Comparison of ENCODE assay signal across 8 cellular contexts in the genomic region with DNA sequence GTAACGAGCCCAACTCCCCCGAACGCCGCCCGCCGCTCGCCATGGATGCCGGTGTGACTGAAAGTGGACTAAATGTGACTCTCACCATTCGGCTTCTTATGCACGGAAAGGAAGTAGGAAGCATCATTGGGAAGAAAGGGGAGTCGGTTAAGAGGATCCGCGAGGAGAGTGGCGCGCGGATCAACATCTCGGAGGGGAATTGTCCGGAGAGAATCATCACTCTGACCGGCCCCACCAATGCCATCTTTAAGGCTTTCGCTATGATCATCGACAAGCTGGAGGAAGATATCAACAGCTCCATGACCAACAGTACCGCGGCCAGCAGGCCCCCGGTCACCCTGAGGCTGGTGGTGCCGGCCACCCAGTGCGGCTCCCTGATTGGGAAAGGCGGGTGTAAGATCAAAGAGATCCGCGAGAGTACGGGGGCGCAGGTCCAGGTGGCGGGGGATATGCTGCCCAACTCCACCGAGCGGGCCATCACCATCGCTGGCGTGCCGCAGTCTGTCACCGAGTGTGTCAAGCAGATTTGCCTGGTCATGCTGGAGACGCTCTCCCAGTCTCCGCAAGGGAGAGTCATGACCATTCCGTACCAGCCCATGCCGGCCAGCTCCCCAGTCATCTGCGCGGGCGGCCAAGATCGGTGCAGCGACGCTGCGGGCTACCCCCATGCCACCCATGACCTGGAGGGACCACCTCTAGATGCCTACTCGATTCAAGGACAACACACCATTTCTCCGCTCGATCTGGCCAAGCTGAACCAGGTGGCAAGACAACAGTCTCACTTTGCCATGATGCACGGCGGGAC. TPM values are rescaled to one million over a fixed set of nuclear protein-coding genes. Genes with fewer than 3 reads are reported as not detected.
DNase-seq lines count a peak whose midpoint lies in the region; TF ChIP-seq lines count a peak whose summit lies in the region.

No MANE protein-coding gene starts in this region.

- intact Hi-C loops in activated T-helper 2 cell treated with anti-CD3 and anti-CD28 coated beads, Interferon-gamma antibody, Interleukin-2, Interleukin-4, amounts not matched to agents 10 μg/mL and 5 μg/mL and 100 μg/mL, durations not matched to agents 14 hours and 24 hours and 36 hours (cut with micrococcal nuclease): loop anchor here (1.0 to 5.0 kb wide), 5 partner anchors 36 to 174 kb away; a partner anchor contains a TSS

- H3K27me3 ChIP-seq in neural progenitor cell: no peaks in the 10 kb centered on the region

- DNase-seq in NCI-H82 (lab: John Stamatoyannopoulos, UW): peak; percentile 72
- no peak for DNase-seq in NCI-H82 treated with DMSO at 0.1 percent for 48 hours (lab: John Stamatoyannopoulos, UW; ENCODE audit: unreplicated experiment)
- peak; percentile 34 for DNase-seq in NCI-H226
- DNase-seq in activated T-helper 2 cell treated with anti-CD3 and anti-CD28 coated beads, Interferon-gamma antibody, Interleukin-2, Interleukin-4, amounts not matched to agents 10 μg/mL and 5 μg/mL and 100 μg/mL, durations not matched to agents 14 hours and 24 hours and 36 hours (ENCODE audit: low spot score): peak; percentile 38
- peak; percentile 54 to 74 for DNase-seq in foreskin fibroblast
- peak; percentile 67 for DNase-seq in neural progenitor cell (ENCODE audit: low spot score)
- DNase-seq in NCI-H187 treated with DMSO at 0.1 percent for 48 hours (lab: John Stamatoyannopoulos, UW): no peak

- H3K4me1 Mint-ChIP-seq in activated T-helper 2 cell treated with anti-CD3 and anti-CD28 coated beads, Interferon-gamma antibody, Interleukin-2, Interleukin-4, amounts not matched to agents 10 μg/mL and 5 μg/mL and 100 μg/mL, durations not matched to agents 14 hours and 24 hours and 36 hours (ENCODE audit: low read depth): peaks cover 52% of the 10 kb centered on the region
- peaks cover 46% of the 10 kb centered on the region for H3K4me1 Mint-ChIP-seq in neural progenitor cell

- H3K79me2 ChIP-seq in neural progenitor cell (ENCODE audit: low read depth): peaks cover 48% of the 10 kb centered on the region

- peaks cover 59% of the 10 kb centered on the region for H3K36me3 Mint-ChIP-seq in activated T-helper 2 cell treated with anti-CD3 and anti-CD28 coated beads, Interferon-gamma antibody, Interleukin-2, Interleukin-4, amounts not matched to agents 10 μg/mL and 5 μg/mL and 100 μg/mL, durations not matched to agents 14 hours and 24 hours and 36 hours (ENCODE audit: low read depth)
- peaks cover 25% of the 10 kb centered on the region for H3K36me3 Mint-ChIP-seq in neural progenitor cell

- H3K4me3 ChIP-seq in foreskin fibroblast (ENCODE audit: low read depth in 1 of 2, low read length in 2 of 2) (peak overlapping the region; percentile 73 to 76), neural progenitor cell (peak overlapping the region; percentile 97), urinary bladder (ENCODE audit: low read depth, low read length) (peak overlapping the region; percentile 80)

- H3K9me3 ChIP-seq in neural progenitor cell (ENCODE audit: low read depth): no peaks in the 10 kb centered on the region

- TF ChIP-seq CTCF in foreskin fibroblast (IDR thresholded peaks at IDR 0.05; ENCODE audit: low read depth, low read length) (no peak), neural progenitor cell (IDR thresholded peaks at IDR 0.05) (no peak)

- under 1% methylated on average over 54 of the region's 54 CpGs for WGBS in urinary bladder

- H3K4me1 ChIP-seq in neural progenitor cell (peaks cover 30% of the 10 kb centered on the region), urinary bladder (ENCODE audit: insufficient read depth) (peaks cover 4% of the 10 kb centered on the region)

- peak overlapping the region; percentile 98 for H3K4me3 Mint-ChIP-seq in activated T-helper 2 cell treated with anti-CD3 and anti-CD28 coated beads, Interferon-gamma antibody, Interleukin-2, Interleukin-4, amounts not matched to agents 10 μg/mL and 5 μg/mL and 100 μg/mL, durations not matched to agents 14 hours and 24 hours and 36 hours (ENCODE audit: low read depth)
- H3K4me3 Mint-ChIP-seq in neural progenitor cell: peak overlapping the region; percentile 99

- H3K27ac Mint-ChIP-seq in activated T-helper 2 cell treated with anti-CD3 and anti-CD28 coated beads, Interferon-gamma antibody, Interleukin-2, Interleukin-4, amounts not matched to agents 10 μg/mL and 5 μg/mL and 100 μg/mL, durations not matched to agents 14 hours and 24 hours and 36 hours: peak overlapping the region; percentile 97
- peak overlapping the region; percentile 100 for H3K27ac Mint-ChIP-seq in neural progenitor cell

- peaks cover 26% of the 10 kb centered on the region for H4K20me1 ChIP-seq in neural progenitor cell (ENCODE audit: low read depth)

- peaks cover 3% of the 10 kb centered on the region for H3K9me3 Mint-ChIP-seq in activated T-helper 2 cell treated with anti-CD3 and anti-CD28 coated beads, Interferon-gamma antibody, Interleukin-2, Interleukin-4, amounts not matched to agents 10 μg/mL and 5 μg/mL and 100 μg/mL, durations not matched to agents 14 hours and 24 hours and 36 hours
- H3K9me3 Mint-ChIP-seq in neural progenitor cell: no peaks in the 10 kb centered on the region

- no peak overlapping the region for H2AFZ ChIP-seq in neural progenitor cell (replicated peaks)

- no peaks in the 10 kb centered on the region for H3K27me3 Mint-ChIP-seq in activated T-helper 2 cell treated with anti-CD3 and anti-CD28 coated beads, Interferon-gamma antibody, Interleukin-2, Interleukin-4, amounts not matched to agents 10 μg/mL and 5 μg/mL and 100 μg/mL, durations not matched to agents 14 hours and 24 hours and 36 hours (ENCODE audit: low read depth)
- peaks cover 10% of the 10 kb centered on the region for H3K27me3 Mint-ChIP-seq in neural progenitor cell (ENCODE audit: insufficient read depth, low read depth)

- peak overlapping the region; percentile 94 for H3K4me2 ChIP-seq in neural progenitor cell

- H3K9ac ChIP-seq in neural progenitor cell: peak overlapping the region; percentile 90

- H3F3A ChIP-seq in neural progenitor cell (ENCODE audit: low read depth): peaks cover 73% of the 10 kb centered on the region

- H3K36me3 ChIP-seq in neural progenitor cell (no peaks in the 10 kb centered on the region), urinary bladder (ENCODE audit: insufficient read depth) (no peaks in the 10 kb centered on the region)

- H3K27ac ChIP-seq in neural progenitor cell: peak overlapping the region; percentile 94
- peak overlapping the region; percentile 89 for H3K27ac ChIP-seq in urinary bladder (ENCODE audit: low read depth)

RNA-seq across cellular contexts. Expression of a gene that starts 0.6 kb away (rescaled TPM):
- total RNA-seq in activated T-helper 2 cell treated with anti-CD3 and anti-CD28 coated beads, Interferon-gamma antibody, Interleukin-2, Interleukin-4, amounts not matched to agents 10 μg/mL and 5 μg/mL and 100 μg/mL, durations not matched to agents 14 hours and 24 hours and 36 hours: 433 and 442 TPM in 2 replicates
- 62.0 and 82.0 TPM in 2 replicates for total RNA-seq in neural progenitor cell (ENCODE audit: low replicate concordance)
- total RNA-seq in urinary bladder: 51.8 TPM
- polyA plus RNA-seq in urinary bladder: 370 TPM

Comparison
In these comparisons a context has a peak if more than half of its experiments do, and no peak if none do; other contexts are left out.
1. DNase-seq: peak in NCI-H82 (single experiment), NCI-H226 (single experiment), activated T-helper 2 cell treated with anti-CD3 and anti-CD28 coated beads, Interferon-gamma antibody, Interleukin-2, Interleukin-4, amounts not matched to agents 10 μg/mL and 5 μg/mL and 100 μg/mL, durations not matched to agents 14 hours and 24 hours and 36 hours (single experiment), foreskin fibroblast (2 of 2) and neural progenitor cell (single experiment); none in NCI-H82 treated with DMSO at 0.1 percent for 48 hours (single experiment) and NCI-H187 treated with DMSO at 0.1 percent for 48 hours (single experiment).
2. Peak in every context shown above with its lines, with median percentiles within 50 percentile points of each other: H3K4me3 ChIP-seq.